Comparison of ENCODE assay signal across 9 cellular contexts in genomic region chrX:70196961-70197805, GRCh38. TPM values are rescaled to one million over a fixed set of nuclear protein-coding genes. Genes with fewer than 3 reads are reported as not detected.
A peak's percentile ranks its signal among the peaks of the same experiment; 100 is the strongest.
DNase-seq lines count a peak whose midpoint lies in the region; ATAC-seq and TF ChIP-seq lines count a peak whose summit lies in the region.
"Had no signal": no experiment of that assay in that cellular context is flagged by ENCODE, and none has a peak within 500 bp of the region (broad histone marks: within the 10 kb centered on the region; RNA-seq: fewer than 3 reads in every experiment).

No MANE protein-coding gene starts in this region.

- H3K4me3 Mint-ChIP-seq in activated T-cell treated with anti-CD3 and anti-CD28 coated beads, Interleukin-2, amount 50 U/mL, for 72 hours: peak overlapping the region in 1 of 2 donors; percentile 68

- no peaks in the 10 kb centered on the region for H4K20me1 ChIP-seq in PC-3 (ENCODE audit: low read length)

- no peak for TF ChIP-seq POLR2A in gastrocnemius medialis (IDR thresholded peaks at IDR 0.05)

- in situ Hi-C loops in gastrocnemius medialis (cut with MboI; ENCODE audit: low sequenced_read_pairs in 4 of 4): no loop called here

- H3K4me1 ChIP-seq in PC-3 (ENCODE audit: insufficient read depth, low read length): no peaks in the 10 kb centered on the region
- H3K4me1 ChIP-seq in foreskin keratinocyte: no peaks in the 10 kb centered on the region
- no peaks in the 10 kb centered on the region for H3K4me1 ChIP-seq in gastrocnemius medialis

- ATAC-seq in GM19035 (IDR thresholded peaks at IDR 0.05; ENCODE audit: unreplicated experiment) (peak; percentile 82), HG03457 (IDR thresholded peaks at IDR 0.05; ENCODE audit: unreplicated experiment) (peak; percentile 86), PC-3 (peak; percentile 86), foreskin keratinocyte (peak; percentile 85), gastrocnemius medialis (no peak)
- ATAC-seq in activated T-cell treated with anti-CD3 and anti-CD28 coated beads, Interleukin-2, amount 50 U/mL, for 72 hours (replicated peaks in 1 of 2): peak; percentile 76

- H3K9me2 ChIP-seq in PC-3 (replicated peaks; ENCODE audit: low read length): no peaks in the 10 kb centered on the region

- DNase-seq in CD1c-positive myeloid dendritic cell (ENCODE audit: extremely low spot score) (peak; percentile 45), PC-3 (peak; percentile 88), foreskin keratinocyte (peak; percentile 21 to 42), gastrocnemius medialis (peak in 1 of 2 donors; percentile 14), amygdala (lab: John Stamatoyannopoulos, UW) (no peak)
- peak; percentile 74 to 75 for DNase-seq in activated T-cell treated with anti-CD3 and anti-CD28 coated beads, Interleukin-2, amount 50 U/mL, for 72 hours

- POLR2A ChIA-PET in PC-3 (lab: Charles Lee; ENCODE audit: unreplicated experiment): no interaction called here

- H3K36me3 ChIP-seq in PC-3 (ENCODE audit: low read depth, low read length) (no peaks in the 10 kb centered on the region), gastrocnemius medialis (no peaks in the 10 kb centered on the region)

- H3K9me3 ChIP-seq in PC-3 (ENCODE audit: low read length) (no peaks in the 10 kb centered on the region), gastrocnemius medialis (no peaks in the 10 kb centered on the region)

- no peak overlapping the region for H3K27ac ChIP-seq in PC-3 (ENCODE audit: low read length)
- H3K27ac ChIP-seq in foreskin keratinocyte: no peak overlapping the region
- no peak overlapping the region for H3K27ac ChIP-seq in gastrocnemius medialis
- H3K27ac ChIP-seq: SK-N-MC had no signal

- no peaks in the 10 kb centered on the region for H3K79me2 ChIP-seq in PC-3 (ENCODE audit: low read length)

- peaks cover 44% of the 10 kb centered on the region for H3K27me3 Mint-ChIP-seq in activated T-cell treated with anti-CD3 and anti-CD28 coated beads, Interleukin-2, amount 50 U/mL, for 72 hours (ENCODE audit: low read depth)

- TF ChIP-seq CTCF in PC-3 (conservative IDR thresholded peaks at IDR 0.05; ENCODE audit: low read depth, low read length) (peak; percentile 82), foreskin keratinocyte (conservative IDR thresholded peaks at IDR 0.05) (peak; percentile 73), gastrocnemius medialis (IDR thresholded peaks at IDR 0.05 in 4 of 5, conservative IDR thresholded peaks at IDR 0.05 in 1 of 5) (peak in 4 of 5 experiments; percentile 14 to 55 (median 28))

- peak overlapping the region; percentile 36 for H3K4me2 ChIP-seq in PC-3 (ENCODE audit: low read length)

- H3K9me3 Mint-ChIP-seq in activated T-cell treated with anti-CD3 and anti-CD28 coated beads, Interleukin-2, amount 50 U/mL, for 72 hours: no peaks in the 10 kb centered on the region

- peak overlapping the region; percentile 54 for H2AFZ ChIP-seq in PC-3 (ENCODE audit: low read length)

- no peaks in the 10 kb centered on the region for H3F3A ChIP-seq in PC-3 (ENCODE audit: low read length, unreplicated experiment)

- no peak overlapping the region for H3K27ac Mint-ChIP-seq in activated T-cell treated with anti-CD3 and anti-CD28 coated beads, Interleukin-2, amount 50 U/mL, for 72 hours

- H3K4me3 ChIP-seq in PC-3 (ENCODE audit: low read length) (0 out of 2 replicates have a peak overlapping the region, but pooled peaks have one; percentile 3), gastrocnemius medialis (no peak overlapping the region)
- H3K4me3 ChIP-seq: SK-N-MC had no signal

- H3K9ac ChIP-seq in PC-3 (ENCODE audit: low read length): no peak overlapping the region

- intact Hi-C loops in PC-3 (cut with micrococcal nuclease): loop anchor here (1.0 to 2.0 kb wide), 2 partner anchors 28 to 66 kb away; no protein-coding TSS in a partner anchor
- intact Hi-C loops in gastrocnemius medialis (cut with DNase I; ENCODE audit: low total_unique reads): no loop called here

- CTCF ChIA-PET in PC-3 (lab: Charles Lee): interaction anchor here (0.5 kb wide), 1 partner anchor 64 kb away, joined by 5 read pairs; the partner anchor contains the start of gene IGBP1

- H3K36me3 Mint-ChIP-seq in activated T-cell treated with anti-CD3 and anti-CD28 coated beads, Interleukin-2, amount 50 U/mL, for 72 hours (ENCODE audit: insufficient read depth in 2 of 2): no peaks in the 10 kb centered on the region

- no TSS peak for BruUV-seq in PC-3 (replicated peaks; lab: Mats Ljungman, UMichigan)

- peaks cover 5% of the 10 kb centered on the region for H3K4me1 Mint-ChIP-seq in activated T-cell treated with anti-CD3 and anti-CD28 coated beads, Interleukin-2, amount 50 U/mL, for 72 hours (ENCODE audit: low read depth)

- H3K27me3 ChIP-seq in PC-3 (ENCODE audit: low read length) (no peaks in the 10 kb centered on the region), foreskin keratinocyte (no peaks in the 10 kb centered on the region), gastrocnemius medialis (no peaks in the 10 kb centered on the region)

RNA-seq across cellular contexts. Expression of gene DGAT2L6, which starts 19.9 kb away (rescaled TPM):
- not detected in 2 replicates for total RNA-seq in PC-3 (2014; rRNA removed)
- total RNA-seq in activated T-cell treated with anti-CD3 and anti-CD28 coated beads, Interleukin-2, amount 50 U/mL, for 72 hours: not detected
- total RNA-seq in foreskin keratinocyte: not detected in 2 replicates
- polyA plus RNA-seq in foreskin keratinocyte: not detected in 2 replicates
- total RNA-seq in gastrocnemius medialis: not detected

RNA-seq across cellular contexts. Expression of gene AWAT1, which starts 37.3 kb away (rescaled TPM):
- total RNA-seq in PC-3 (2014; rRNA removed) (not detected in 2 replicates), foreskin keratinocyte (not detected in 2 replicates), gastrocnemius medialis (not detected)
- total RNA-seq in activated T-cell treated with anti-CD3 and anti-CD28 coated beads, Interleukin-2, amount 50 U/mL, for 72 hours: not detected
- polyA plus RNA-seq in foreskin keratinocyte: not detected in 2 replicates

Comparison
In these comparisons a context has a peak if more than half of its experiments do, and no peak if none do; other contexts are left out.
1. DNase-seq: peak in CD1c-positive myeloid dendritic cell (single experiment), PC-3 (single experiment), activated T-cell treated with anti-CD3 and anti-CD28 coated beads, Interleukin-2, amount 50 U/mL, for 72 hours (2 of 2) and foreskin keratinocyte (2 of 2); none in amygdala (0 of 56).
2. ATAC-seq: peak in GM19035 (single experiment), HG03457 (single experiment), PC-3 (single experiment), activated T-cell treated with anti-CD3 and anti-CD28 coated beads, Interleukin-2, amount 50 U/mL, for 72 hours (2 of 2) and foreskin keratinocyte (single experiment); none in gastrocnemius medialis (0 of 2).
3. CTCF ChIP-seq: peak in every context shown above with its lines; median percentile 82 in PC-3; 73 in foreskin keratinocyte; 28 in gastrocnemius medialis.